Comparison of ENCODE assay signal across 8 cellular contexts in genomic region chr13:28047784-28048388, GRCh38.
A peak's percentile ranks its signal among the peaks of the same experiment; 100 is the strongest.
DNase-seq lines count a peak whose midpoint lies in the region; ATAC-seq lines count a peak whose summit lies in the region.

No MANE protein-coding gene starts in this region.

- peak; percentile 65 for DNase-seq in EH (ENCODE audit: low read depth)
- DNase-seq in NCI-H446 (lab: John Stamatoyannopoulos, UW), result no peak
- no peak for DNase-seq in C1 segment of cervical spinal cord (lab: John Stamatoyannopoulos, UW)
- no peak for DNase-seq in stimulated activated CD4-positive, alpha-beta T cell treated with anti-CD3 and anti-CD28 coated beads, Interleukin-15, amount 100 ng/mL, for 24 hours
- DNase-seq in epidermal melanocyte (ENCODE audit: insufficient read length, low spot score), result no peak

- no peaks in the 10 kb centered on the region for H3K9me3 Mint-ChIP-seq in activated naive CD8-positive, alpha-beta T cell (ENCODE audit: low read depth)

- peak; percentile 79 for ATAC-seq in GM19467 (IDR thresholded peaks at IDR 0.05; ENCODE audit: unreplicated experiment)
- ATAC-seq in HG03354 (IDR thresholded peaks at IDR 0.05; ENCODE audit: poor library complexity, severe bottlenecking, unreplicated experiment), result peak; percentile 86

- peak overlapping the region; percentile 9 for H3K4me3 Mint-ChIP-seq in activated naive CD8-positive, alpha-beta T cell

- H3K36me3 Mint-ChIP-seq in activated naive CD8-positive, alpha-beta T cell, result no peaks in the 10 kb centered on the region

- H3K27me3 Mint-ChIP-seq in activated naive CD8-positive, alpha-beta T cell, result no peaks in the 10 kb centered on the region

- no peak overlapping the region for H3K27ac Mint-ChIP-seq in activated naive CD8-positive, alpha-beta T cell

- peaks cover 9% of the 10 kb centered on the region for H3K4me1 Mint-ChIP-seq in activated naive CD8-positive, alpha-beta T cell (ENCODE audit: low read depth)
